ENCODE assay signal across 1 cellular context in genomic region chr10:102710604-102711003, GRCh38.
A peak's percentile ranks its signal among the peaks of the same experiment; 100 is the strongest.
TF ChIP-seq lines count a peak whose summit lies in the region.

No MANE protein-coding gene starts in this region.

TF ChIP-seq in GM12878, 131 proteins besides CTCF, POLR2A, EP300 and RAD21:
- TF ChIP-seq SP1 (IDR thresholded peaks at IDR 0.05; ENCODE audit: low read depth, low read length) (no peak), ATF2 (IDR thresholded peaks at IDR 0.05; ENCODE audit: low read length) (peak; percentile 29; the same call in 1 of the 2 replicates), CBFB (IDR thresholded peaks at IDR 0.05; ENCODE audit: low read depth) (0 out of 2 replicates have a peak, but pooled peaks have one; percentile 22), MEF2B (IDR thresholded peaks at IDR 0.05; ENCODE audit: partially characterized antibody, poor library complexity, severe bottlenecking) (no peak), NRF1 (conservative IDR thresholded peaks at IDR 0.05; ENCODE audit: low read depth, low read length) (no peak), RUNX3 (IDR thresholded peaks at IDR 0.05; ENCODE audit: low read length) (peak; percentile 92), TCF7 (IDR thresholded peaks at IDR 0.05; ENCODE audit: borderline replicate concordance) (no peak), FOXK2 (IDR thresholded peaks at IDR 0.05) (no peak), SREBF1 (IDR thresholded peaks at IDR 0.05; ENCODE audit: low read length) (no peak), BCLAF1 (IDR thresholded peaks at IDR 0.05) (no peak), BCL11A (IDR thresholded peaks at IDR 0.05; ENCODE audit: low read depth, low read length) (no peak), ZBTB40 (IDR thresholded peaks at IDR 0.05; ENCODE audit: borderline replicate concordance) (no peak), HCFC1 (IDR thresholded peaks at IDR 0.05; ENCODE audit: low read length) (no peak), BRCA1 (IDR thresholded peaks at IDR 0.05; ENCODE audit: low read depth, low read length) (no peak), JUNB (IDR thresholded peaks at IDR 0.05) (peak; percentile 61), SMC3 (IDR thresholded peaks at IDR 0.05; ENCODE audit: borderline replicate concordance, low read length) (no peak), IKZF2 (IDR thresholded peaks at IDR 0.05) (no peak), CHD1 (IDR thresholded peaks at IDR 0.05; ENCODE audit: low read depth, low read length) (no peak), SUZ12 (IDR thresholded peaks at IDR 0.05; ENCODE audit: unreplicated experiment) (no peak), HDAC6 (IDR thresholded peaks at IDR 0.05; ENCODE audit: unreplicated experiment) (no peak), ETV6 (conservative IDR thresholded peaks at IDR 0.05 in 1 of 2, IDR thresholded peaks at IDR 0.05 in 1 of 2; ENCODE audit: borderline replicate concordance in 1 of 2, low read depth in 1 of 2) (peak in 1 of 2 experiments; percentile 14; a peak in 1 of 4 replicates), BACH1 (IDR thresholded peaks at IDR 0.05; ENCODE audit: borderline replicate concordance) (no peak), TAF1 (IDR thresholded peaks at IDR 0.05; ENCODE audit: borderline replicate concordance, low read depth, low read length) (no peak), SRF (IDR thresholded peaks at IDR 0.05; ENCODE audit: low read depth in 2 of 2, low read length in 2 of 2) (no peak), ZNF622 (IDR thresholded peaks at IDR 0.05) (no peak), MAX (IDR thresholded peaks at IDR 0.05; ENCODE audit: low read depth, low read length) (no peak), FOS (IDR thresholded peaks at IDR 0.05; ENCODE audit: borderline replicate concordance, extremely low read depth, insufficient read length) (no peak), PAX8 (IDR thresholded peaks at IDR 0.05) (no peak), ZBED1 (IDR thresholded peaks at IDR 0.05; ENCODE audit: borderline replicate concordance) (no peak), RELA (IDR thresholded peaks at IDR 0.05; ENCODE audit: borderline replicate concordance, partially characterized antibody) (no peak), HDAC2 (IDR thresholded peaks at IDR 0.05) (no peak), KDM1A (IDR thresholded peaks at IDR 0.05; ENCODE audit: borderline replicate concordance) (no peak), POLR2AphosphoS2 (IDR thresholded peaks at IDR 0.05; ENCODE audit: low read depth, low read length) (no peak), EGR1 (IDR thresholded peaks at IDR 0.05; ENCODE audit: borderline replicate concordance in 1 of 2, low read depth in 2 of 2, low read length in 2 of 2) (no peak), IRF4 (IDR thresholded peaks at IDR 0.05; ENCODE audit: low read depth, low read length) (peak; percentile 70; the same call in 1 of the 2 replicates), ZNF592 (IDR thresholded peaks at IDR 0.05) (no peak)
- TF ChIP-seq, protein P1, sequence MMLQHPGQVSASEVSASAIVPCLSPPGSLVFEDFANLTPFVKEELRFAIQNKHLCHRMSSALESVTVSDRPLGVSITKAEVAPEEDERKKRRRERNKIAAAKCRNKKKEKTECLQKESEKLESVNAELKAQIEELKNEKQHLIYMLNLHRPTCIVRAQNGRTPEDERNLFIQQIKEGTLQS (IDR thresholded peaks at IDR 0.05; ENCODE audit: borderline replicate concordance, extremely low read depth, low read depth, low read length) = no peak
- TF ChIP-seq, protein P2, sequence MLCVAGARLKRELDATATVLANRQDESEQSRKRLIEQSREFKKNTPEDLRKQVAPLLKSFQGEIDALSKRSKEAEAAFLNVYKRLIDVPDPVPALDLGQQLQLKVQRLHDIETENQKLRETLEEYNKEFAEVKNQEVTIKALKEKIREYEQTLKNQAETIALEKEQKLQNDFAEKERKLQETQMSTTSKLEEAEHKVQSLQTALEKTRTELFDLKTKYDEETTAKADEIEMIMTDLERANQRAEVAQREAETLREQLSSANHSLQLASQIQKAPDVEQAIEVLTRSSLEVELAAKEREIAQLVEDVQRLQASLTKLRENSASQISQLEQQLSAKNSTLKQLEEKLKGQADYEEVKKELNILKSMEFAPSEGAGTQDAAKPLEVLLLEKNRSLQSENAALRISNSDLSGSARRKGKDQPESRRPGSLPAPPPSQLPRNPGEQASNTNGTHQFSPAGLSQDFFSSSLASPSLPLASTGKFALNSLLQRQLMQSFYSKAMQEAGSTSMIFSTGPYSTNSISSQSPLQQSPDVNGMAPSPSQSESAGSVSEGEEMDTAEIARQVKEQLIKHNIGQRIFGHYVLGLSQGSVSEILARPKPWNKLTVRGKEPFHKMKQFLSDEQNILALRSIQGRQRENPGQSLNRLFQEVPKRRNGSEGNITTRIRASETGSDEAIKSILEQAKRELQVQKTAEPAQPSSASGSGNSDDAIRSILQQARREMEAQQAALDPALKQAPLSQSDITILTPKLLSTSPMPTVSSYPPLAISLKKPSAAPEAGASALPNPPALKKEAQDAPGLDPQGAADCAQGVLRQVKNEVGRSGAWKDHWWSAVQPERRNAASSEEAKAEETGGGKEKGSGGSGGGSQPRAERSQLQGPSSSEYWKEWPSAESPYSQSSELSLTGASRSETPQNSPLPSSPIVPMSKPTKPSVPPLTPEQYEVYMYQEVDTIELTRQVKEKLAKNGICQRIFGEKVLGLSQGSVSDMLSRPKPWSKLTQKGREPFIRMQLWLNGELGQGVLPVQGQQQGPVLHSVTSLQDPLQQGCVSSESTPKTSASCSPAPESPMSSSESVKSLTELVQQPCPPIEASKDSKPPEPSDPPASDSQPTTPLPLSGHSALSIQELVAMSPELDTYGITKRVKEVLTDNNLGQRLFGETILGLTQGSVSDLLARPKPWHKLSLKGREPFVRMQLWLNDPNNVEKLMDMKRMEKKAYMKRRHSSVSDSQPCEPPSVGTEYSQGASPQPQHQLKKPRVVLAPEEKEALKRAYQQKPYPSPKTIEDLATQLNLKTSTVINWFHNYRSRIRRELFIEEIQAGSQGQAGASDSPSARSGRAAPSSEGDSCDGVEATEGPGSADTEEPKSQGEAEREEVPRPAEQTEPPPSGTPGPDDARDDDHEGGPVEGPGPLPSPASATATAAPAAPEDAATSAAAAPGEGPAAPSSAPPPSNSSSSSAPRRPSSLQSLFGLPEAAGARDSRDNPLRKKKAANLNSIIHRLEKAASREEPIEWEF (IDR thresholded peaks at IDR 0.05; ENCODE audit: insufficient replicate concordance, low read depth, low read length) = no peak
